1 cellular context compared by ENCODE assay signal in the genomic region with DNA sequence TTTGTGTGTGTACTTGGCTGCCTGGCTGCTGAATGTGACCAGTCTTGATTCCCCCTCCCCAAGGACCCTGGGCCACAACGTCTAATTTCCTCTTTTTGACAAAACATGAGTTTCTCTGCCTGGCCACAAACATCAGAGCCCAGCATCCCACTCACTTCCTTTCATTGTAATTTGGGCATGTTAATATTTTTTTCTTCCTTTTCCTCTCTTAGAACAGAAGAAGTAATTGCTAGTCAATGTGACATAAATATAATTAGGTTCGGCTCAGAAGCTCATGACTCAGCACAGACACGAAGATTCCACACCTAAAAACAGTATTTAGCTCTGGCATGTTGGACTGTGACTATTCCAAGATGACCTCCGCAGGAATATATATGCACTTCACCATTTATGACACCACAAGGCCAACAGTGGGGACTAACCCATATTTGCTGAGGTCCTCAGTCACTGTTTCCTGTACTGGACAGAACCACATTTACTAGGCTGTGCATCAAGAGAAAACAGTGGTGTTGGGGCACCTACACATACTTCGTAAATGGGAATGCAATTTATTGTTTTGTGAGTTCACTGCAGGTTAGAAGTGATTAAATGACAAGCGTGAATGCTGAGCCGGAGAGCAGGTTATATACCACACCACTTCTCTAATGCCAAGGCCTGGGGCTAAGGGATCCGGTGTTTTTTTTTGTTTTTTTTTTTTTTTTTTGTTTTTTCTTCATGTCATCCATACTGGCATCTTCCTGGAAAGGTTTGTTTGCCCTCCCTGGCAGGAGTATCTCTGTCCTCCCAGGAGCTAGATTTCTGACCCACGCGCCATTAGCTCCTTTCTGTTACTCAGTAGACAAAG.
TF ChIP-seq lines count a peak whose summit lies in the region.

No MANE protein-coding gene starts in this region.

TF ChIP-seq in endothelial cell of umbilical vein, 7 proteins besides CTCF, POLR2A, EP300 and RAD21 (continued from another document):
- TF ChIP-seq MAX (IDR thresholded peaks at IDR 0.05; ENCODE audit: insufficient read depth, insufficient read length), result no peak
